1 cellular context compared by ENCODE assay signal in the genomic region with DNA sequence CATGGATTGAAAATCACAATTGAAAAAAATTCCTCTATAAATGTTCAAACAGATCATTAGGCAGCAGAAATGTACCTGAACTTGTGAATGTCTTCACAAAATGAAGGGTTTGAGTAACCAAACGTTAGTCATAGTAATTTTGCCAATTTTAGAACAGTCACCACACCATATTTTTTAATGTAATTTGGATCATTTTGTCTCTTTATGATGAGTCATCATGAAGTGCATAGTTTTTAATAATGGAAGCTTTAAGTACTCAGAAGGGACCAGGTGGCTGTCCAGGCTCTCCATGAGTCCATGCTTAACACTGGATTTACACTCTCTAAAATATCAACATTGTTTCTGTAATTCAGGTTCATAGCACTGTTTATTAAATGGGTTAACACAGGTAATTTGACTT.
TF ChIP-seq lines count a peak whose summit lies in the region.

No MANE protein-coding gene starts in this region.

TF ChIP-seq in K562, 482 proteins besides CTCF, POLR2A, EP300 and RAD21:
- TF ChIP-seq NFE2 (IDR thresholded peaks at IDR 0.05; ENCODE audit: low read depth) (0 out of 2 replicates have a peak, but pooled peaks have one; percentile 9), SIN3A (IDR thresholded peaks at IDR 0.05; ENCODE audit: borderline replicate concordance in 2 of 2, control insufficient read depth in 1 of 2, low read depth in 2 of 2, low read length in 2 of 2) (no peak), NFE2L1 (tag; IDR thresholded peaks at IDR 0.05; ENCODE audit: borderline replicate concordance, low read depth) (peak; percentile 47; the same call in 1 of the 2 replicates), MAFF (IDR thresholded peaks at IDR 0.05; ENCODE audit: low read length) (peak; percentile 68), PHF8 (IDR thresholded peaks at IDR 0.05; ENCODE audit: borderline replicate concordance, low read length) (no peak), C11orf30 (IDR thresholded peaks at IDR 0.05; ENCODE audit: low read depth) (peak; percentile 63), ZNF316 (IDR thresholded peaks at IDR 0.05) (peak; percentile 80), MAFG (tag; conservative IDR thresholded peaks at IDR 0.05) (peak; percentile 89), LCOR (CRISPR knock-in tag; IDR thresholded peaks at IDR 0.05) (no peak), ZEB2 (IDR thresholded peaks at IDR 0.05) (no peak), MAFK (IDR thresholded peaks at IDR 0.05; ENCODE audit: low read length) (0 out of 2 replicates have a peak, but pooled peaks have one; percentile 12)
- TF ChIP-seq, protein P1, sequence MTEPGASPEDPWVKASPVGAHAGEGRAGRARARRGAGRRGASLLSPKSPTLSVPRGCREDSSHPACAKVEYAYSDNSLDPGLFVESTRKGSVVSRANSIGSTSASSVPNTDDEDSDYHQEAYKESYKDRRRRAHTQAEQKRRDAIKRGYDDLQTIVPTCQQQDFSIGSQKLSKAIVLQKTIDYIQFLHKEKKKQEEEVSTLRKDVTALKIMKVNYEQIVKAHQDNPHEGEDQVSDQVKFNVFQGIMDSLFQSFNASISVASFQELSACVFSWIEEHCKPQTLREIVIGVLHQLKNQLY (CRISPR knock-in tag; conservative IDR thresholded peaks at IDR 0.05) = no peak
